Comparison of ENCODE assay signal across 8 cellular contexts in the genomic region with DNA sequence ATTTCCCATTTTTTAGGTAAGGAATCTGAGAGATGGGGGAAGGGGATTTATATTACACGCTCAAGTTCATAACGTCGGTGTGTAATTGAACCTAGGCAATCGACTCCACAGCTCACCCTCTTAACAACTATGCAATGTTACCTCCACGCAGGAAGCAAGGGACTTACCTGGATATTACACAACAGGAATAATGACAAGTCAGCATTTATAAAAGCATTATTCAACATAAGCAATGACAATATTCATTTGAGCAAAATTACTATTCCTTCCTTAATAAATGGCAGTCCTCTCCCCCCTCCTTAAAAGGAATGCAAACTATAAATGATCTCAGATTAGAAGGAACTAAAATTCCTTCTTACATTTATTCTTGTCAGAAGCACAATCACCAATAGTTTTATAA.
"Had no signal": no experiment of that assay in that cellular context is flagged by ENCODE, and none has a peak within 500 bp of the region (broad histone marks: within the 10 kb centered on the region; RNA-seq: fewer than 3 reads in every experiment).

No MANE protein-coding gene starts in this region.

- H2AFZ ChIP-seq: GM23338 had no signal

- H3K27ac ChIP-seq: KMS-11 had no signal

- FAIRE-seq: H1, H54, HTR-8/SVneo had no signal

- H3K4me3 ChIP-seq: GM23338 had no signal

- ATAC-seq: GM23338 had no signal

- H3K9ac ChIP-seq: KMS-11 had no signal

- DNase-seq: H9, HCEC 1CT, KBM-7 had no signal

- H3K4me2 ChIP-seq: GM23338, KMS-11 had no signal
